10 cellular contexts compared by ENCODE assay signal in genomic region chr7:86963599-86964230, GRCh38.
DNase-seq lines count a peak whose midpoint lies in the region; ATAC-seq and TF ChIP-seq lines count a peak whose summit lies in the region.
"Had no signal": no experiment of that assay in that cellular context is flagged by ENCODE, and none has a peak within 500 bp of the region (broad histone marks: within the 10 kb centered on the region; RNA-seq: fewer than 3 reads in every experiment).

No MANE protein-coding gene starts in this region.

- no peaks in the 10 kb centered on the region for H3K27me3 Mint-ChIP-seq in endodermal cell (ENCODE audit: insufficient read depth)
- H3K27me3 Mint-ChIP-seq in activated CD8-positive, alpha-beta memory T cell treated with anti-CD3 and anti-CD28 coated beads, Interleukin-2, amount 10 ng/mL, durations not matched to agents 7 days and 5 days = no peaks in the 10 kb centered on the region

- ATAC-seq in GM18499 (IDR thresholded peaks at IDR 0.05; ENCODE audit: insufficient read depth, unreplicated experiment) = peak; percentile 83
- peak; percentile 84 for ATAC-seq in GM21381 (IDR thresholded peaks at IDR 0.05; ENCODE audit: unreplicated experiment)
- ATAC-seq in HG03342 (IDR thresholded peaks at IDR 0.05; ENCODE audit: unreplicated experiment) = peak; percentile 86
- no peak for ATAC-seq in activated CD8-positive, alpha-beta memory T cell treated with anti-CD3 and anti-CD28 coated beads, Interleukin-2, amount 10 ng/mL, durations not matched to agents 7 days and 5 days

- WGBS in endodermal cell (ENCODE audit: insufficient coverage in 1 of 2, insufficient read length in 1 of 2), 2 experiments = 42 to 45% methylated on average over 1 to 2 of the region's 2 CpGs

- peak overlapping the region; percentile 57 for H3K27ac Mint-ChIP-seq in endodermal cell
- H3K27ac Mint-ChIP-seq in activated CD8-positive, alpha-beta memory T cell treated with anti-CD3 and anti-CD28 coated beads, Interleukin-2, amount 10 ng/mL, durations not matched to agents 7 days and 5 days = no peak overlapping the region

- peaks cover 18% of the 10 kb centered on the region for H3K9me3 Mint-ChIP-seq in endodermal cell
- no peaks in the 10 kb centered on the region for H3K9me3 Mint-ChIP-seq in activated CD8-positive, alpha-beta memory T cell treated with anti-CD3 and anti-CD28 coated beads, Interleukin-2, amount 10 ng/mL, durations not matched to agents 7 days and 5 days (ENCODE audit: low read depth)

- peak overlapping the region; percentile 41 for H3K9ac ChIP-seq in endodermal cell (ENCODE audit: extremely low read depth, low read length, poor library complexity, severe bottlenecking)

- peaks cover 17% of the 10 kb centered on the region for H3K36me3 Mint-ChIP-seq in endodermal cell (ENCODE audit: low read depth)
- no peaks in the 10 kb centered on the region for H3K36me3 Mint-ChIP-seq in activated CD8-positive, alpha-beta memory T cell treated with anti-CD3 and anti-CD28 coated beads, Interleukin-2, amount 10 ng/mL, durations not matched to agents 7 days and 5 days

- DNase-seq in endodermal cell = no peak
- no peak for DNase-seq in activated CD8-positive, alpha-beta memory T cell treated with anti-CD3 and anti-CD28 coated beads, Interleukin-2, amount 10 ng/mL, durations not matched to agents 7 days and 5 days
- DNase-seq in cortex of kidney (lab: John Stamatoyannopoulos, UW) = no peak
- no peak for DNase-seq in NCI-H2196 treated with DMSO at 0.1 percent for 48 hours (lab: John Stamatoyannopoulos, UW; ENCODE audit: unreplicated experiment)
- DNase-seq in NOMO-1 treated with dmso at 0.1 percent for 144 hours (lab: John Stamatoyannopoulos, UW; ENCODE audit: unreplicated experiment) = no peak
- DNase-seq: midbrain; stimulated activated CD4-positive, alpha-beta T cell treated with anti-CD3 and anti-CD28 coated beads, Interleukin-4, amount 100 ng/mL, for 4 hours had no signal

- H3K27ac ChIP-seq in endodermal cell (ENCODE audit: low read depth, low read length) = no peak overlapping the region

- peaks cover 67% of the 10 kb centered on the region for H3K4me1 Mint-ChIP-seq in endodermal cell
- H3K4me1 Mint-ChIP-seq in activated CD8-positive, alpha-beta memory T cell treated with anti-CD3 and anti-CD28 coated beads, Interleukin-2, amount 10 ng/mL, durations not matched to agents 7 days and 5 days = peaks cover 2% of the 10 kb centered on the region

- no peak for TF ChIP-seq CTCF in endodermal cell (conservative IDR thresholded peaks at IDR 0.05)

- H3K4me3 ChIP-seq in endodermal cell (ENCODE audit: low read length) = peak overlapping the region; percentile 73

- peaks cover 19% of the 10 kb centered on the region for H3K9me3 ChIP-seq in endodermal cell (ENCODE audit: control insufficient read depth, low read length)

- no peaks in the 10 kb centered on the region for H3K27me3 ChIP-seq in endodermal cell (ENCODE audit: control insufficient read depth, insufficient read depth, low read length, poor library complexity, severe bottlenecking)

- CTCF ChIA-PET in activated CD8-positive, alpha-beta memory T cell treated with anti-CD3 and anti-CD28 coated beads, Interleukin-2, amount 10 ng/mL, durations not matched to agents 7 days and 5 days (lab: Charles Lee) = interaction anchor here (0.8 kb wide), 1 partner anchor 37 kb away, joined by 3 read pairs; no protein-coding TSS in a partner anchor

- H3K36me3 ChIP-seq in endodermal cell (ENCODE audit: control insufficient read depth, insufficient read depth, low read length) = peaks cover 18% of the 10 kb centered on the region

- peaks cover 37% of the 10 kb centered on the region for H3K4me1 ChIP-seq in endodermal cell (ENCODE audit: control insufficient read depth, insufficient read depth, low read length)

- peak overlapping the region; percentile 2 for H3K4me3 Mint-ChIP-seq in endodermal cell
- no peak overlapping the region for H3K4me3 Mint-ChIP-seq in activated CD8-positive, alpha-beta memory T cell treated with anti-CD3 and anti-CD28 coated beads, Interleukin-2, amount 10 ng/mL, durations not matched to agents 7 days and 5 days
